ENCODE assay signal across 17 cellular contexts in genomic region chr20:21508230-21509078, GRCh38. TPM values are rescaled to one million over a fixed set of nuclear protein-coding genes. Genes with fewer than 3 reads are reported as not detected.
DNase-seq lines count a peak whose midpoint lies in the region; ATAC-seq, FAIRE-seq and TF ChIP-seq lines count a peak whose summit lies in the region.
"Had no signal": no experiment of that assay in that cellular context is flagged by ENCODE, and none has a peak within 500 bp of the region (broad histone marks: within the 10 kb centered on the region; RNA-seq: fewer than 3 reads in every experiment).

No MANE protein-coding gene starts in this region.

- H3K27ac Mint-ChIP-seq in activated naive CD4-positive, alpha-beta T cell treated with anti-CD3 and anti-CD28 coated beads, Interleukin-2, amount 50 U/mL, for 24 hours = peak overlapping the region; percentile 68
- H3K27ac Mint-ChIP-seq in astrocyte (ENCODE audit: unreplicated experiment) = no peak overlapping the region

- no peak overlapping the region for H2AFZ ChIP-seq in astrocyte (ENCODE audit: low read depth, low read length)

- no peak for TF ChIP-seq CTCF in astrocyte (IDR thresholded peaks at IDR 0.05; ENCODE audit: insufficient read depth, low read depth, low read length)

- ATAC-seq in right cardiac atrium = no peak
- no peak for ATAC-seq in left cardiac atrium
- ATAC-seq in GM21619 (IDR thresholded peaks at IDR 0.05; ENCODE audit: unreplicated experiment) = no peak
- ATAC-seq: left lobe of liver had no signal

- no peaks in the 10 kb centered on the region for H3K36me3 Mint-ChIP-seq in activated naive CD4-positive, alpha-beta T cell treated with anti-CD3 and anti-CD28 coated beads, Interleukin-2, amount 50 U/mL, for 24 hours
- no peaks in the 10 kb centered on the region for H3K36me3 Mint-ChIP-seq in astrocyte (ENCODE audit: low read depth, unreplicated experiment)

- no peaks in the 10 kb centered on the region for H3K79me2 ChIP-seq in astrocyte (ENCODE audit: insufficient read depth, low read length)

- peak overlapping the region; percentile 15 for H3K4me2 ChIP-seq in astrocyte (ENCODE audit: low read length)

- peaks cover 6% of the 10 kb centered on the region for H4K20me1 ChIP-seq in astrocyte (ENCODE audit: insufficient read depth, low read length)

- DNase-seq in activated naive CD4-positive, alpha-beta T cell treated with Interleukin-2 at 50 U/mL for 16 hours = no peak
- DNase-seq in astrocyte (ENCODE audit: low read depth) = no peak
- peak in 48 of 49 donors; percentile 45 to 88 (median 78) for DNase-seq in substantia nigra (lab: John Stamatoyannopoulos, UW)
- DNase-seq in right cardiac atrium = no peak
- DNase-seq in left cardiac atrium = no peak
- DNase-seq: activated T-cell treated with anti-CD3 and anti-CD28 coated beads, Interleukin-2, amount 50 U/mL, for 1 hour; Calu3; GDM1; NCI-H1092; NK-92 treated with Interleukin-12 subunit alpha and Interleukin-12 subunit beta, amount 100 ng/mL, for 24 hours had no signal

- H3K9me3 ChIP-seq in astrocyte (ENCODE audit: insufficient read depth, low read depth, low read length) = no peaks in the 10 kb centered on the region
- no peaks in the 10 kb centered on the region for H3K9me3 ChIP-seq in right cardiac atrium (ENCODE audit: control insufficient read depth, low read length)

- H3K4me3 ChIP-seq in astrocyte (ENCODE audit: insufficient read depth, low read depth, low read length) = no peak overlapping the region
- H3K4me3 ChIP-seq in right cardiac atrium (ENCODE audit: low read length) = no peak overlapping the region

- H3K4me1 ChIP-seq in astrocyte (ENCODE audit: insufficient read depth, low read length) (peaks cover 16% of the 10 kb centered on the region), right cardiac atrium (ENCODE audit: control insufficient read depth, insufficient read depth, low read length) (no peaks in the 10 kb centered on the region)

- H3K9me3 Mint-ChIP-seq in activated naive CD4-positive, alpha-beta T cell treated with anti-CD3 and anti-CD28 coated beads, Interleukin-2, amount 50 U/mL, for 24 hours = no peaks in the 10 kb centered on the region
- H3K9me3 Mint-ChIP-seq in astrocyte (ENCODE audit: unreplicated experiment) = peaks cover 31% of the 10 kb centered on the region

- no peak for FAIRE-seq in astrocyte (lab: Jason Lieb, UNC)

- peaks cover 55% of the 10 kb centered on the region for H3K27me3 Mint-ChIP-seq in activated naive CD4-positive, alpha-beta T cell treated with anti-CD3 and anti-CD28 coated beads, Interleukin-2, amount 50 U/mL, for 24 hours
- H3K27me3 Mint-ChIP-seq in astrocyte (ENCODE audit: low read depth, unreplicated experiment) = peaks cover 60% of the 10 kb centered on the region

- WGBS in right cardiac atrium = 2% methylated on average over 47 of the region's 47 CpGs

- H3K4me1 Mint-ChIP-seq in activated naive CD4-positive, alpha-beta T cell treated with anti-CD3 and anti-CD28 coated beads, Interleukin-2, amount 50 U/mL, for 24 hours = peaks cover 46% of the 10 kb centered on the region
- H3K4me1 Mint-ChIP-seq in astrocyte (ENCODE audit: low read depth, unreplicated experiment) = peaks cover 1% of the 10 kb centered on the region

- H3K27me3 ChIP-seq in astrocyte (ENCODE audit: insufficient read depth, low read length) (peaks cover 72% of the 10 kb centered on the region), layer of hippocampus (ENCODE audit: control insufficient read depth, insufficient read depth, low read length) (peaks cover 8% of the 10 kb centered on the region), right cardiac atrium (ENCODE audit: control insufficient read depth, insufficient read depth) (no peaks in the 10 kb centered on the region)

- peak overlapping the region; percentile 8 for H3K4me3 Mint-ChIP-seq in activated naive CD4-positive, alpha-beta T cell treated with anti-CD3 and anti-CD28 coated beads, Interleukin-2, amount 50 U/mL, for 24 hours
- no peak overlapping the region for H3K4me3 Mint-ChIP-seq in astrocyte (ENCODE audit: unreplicated experiment)

- H3K9ac ChIP-seq in astrocyte (ENCODE audit: low read length) = no peak overlapping the region

- no peaks in the 10 kb centered on the region for H3K36me3 ChIP-seq in astrocyte (ENCODE audit: insufficient read depth, low read length)

- intact Hi-C loops in right cardiac atrium (cut with DNase I) = loop anchor here in 3 of 4 donors (5.0 to 10.0 kb wide), 4 partner anchors 271 to 674 kb away; no protein-coding TSS in a partner anchor
- intact Hi-C loops in left cardiac atrium (cut with DNase I) = loop anchor here in 1 of 2 donors (5.0 kb wide), 1 partner anchor 651 kb away; no protein-coding TSS in a partner anchor

- no peak overlapping the region for H3K27ac ChIP-seq in astrocyte (ENCODE audit: low read depth, low read length)
- H3K27ac ChIP-seq in layer of hippocampus (ENCODE audit: low read depth, low read length) = peak overlapping the region; percentile 81
- peak overlapping the region; percentile 94 for H3K27ac ChIP-seq in substantia nigra (ENCODE audit: low read depth, low read length, poor library complexity, severe bottlenecking)
- H3K27ac ChIP-seq in right cardiac atrium (ENCODE audit: low read length) = no peak overlapping the region

RNA-seq across cellular contexts. Expression of gene NKX2-2, which starts 5.4 kb away (rescaled TPM):
- total RNA-seq in astrocyte (not detected in 2 replicates), right cardiac atrium (not detected), left cardiac atrium (not detected)
- not detected for polyA plus RNA-seq in right cardiac atrium
- total RNA-seq: Calu3; left lobe of liver; pulmonary artery endothelial cell; T-helper 2 cell treated with Interferon-gamma antibody and Interleukin-4, amounts not matched to agents 100 ng/mL and 5 ng/mL, for 36 hours had no signal
- polyA plus RNA-seq: esophagus had no signal

Comparison
In these comparisons a context has a peak if more than half of its experiments do, and no peak if none do; other contexts are left out.
1. DNase-seq: peak in substantia nigra (48 of 49); none in activated naive CD4-positive, alpha-beta T cell treated with Interleukin-2 at 50 U/mL for 16 hours (single experiment), astrocyte (single experiment), right cardiac atrium (0 of 3) and left cardiac atrium (single experiment).
2. H3K27ac ChIP-seq: peak in layer of hippocampus (single experiment) and substantia nigra (single experiment); none in astrocyte (single experiment) and right cardiac atrium (single experiment).